In genomic region chr12:121008347-121009098, GRCh38 we compare ENCODE assay signal across 19 cellular contexts. TPM values are rescaled to one million over a fixed set of nuclear protein-coding genes. Genes with fewer than 3 reads are reported as not detected.
DNase-seq lines count a peak whose midpoint lies in the region; FAIRE-seq and TF ChIP-seq lines count a peak whose summit lies in the region.
"Had no signal": no experiment of that assay in that cellular context is flagged by ENCODE, and none has a peak within 500 bp of the region (broad histone marks: within the 10 kb centered on the region; RNA-seq: fewer than 3 reads in every experiment).

No MANE protein-coding gene starts in this region.

- no peak for FAIRE-seq in bronchial epithelial cell (lab: Jason Lieb, UNC)
- FAIRE-seq: D721Med, GM12892, GM18507, HTR-8/SVneo had no signal

- H3K27me3 Mint-ChIP-seq in neural progenitor cell (ENCODE audit: insufficient read depth, low read depth) (peaks cover 2% of the 10 kb centered on the region), MCF 10A (ENCODE audit: insufficient read depth, unreplicated experiment) (no peaks in the 10 kb centered on the region)
- H3K27me3 Mint-ChIP-seq in activated naive CD8-positive, alpha-beta T cell treated with anti-CD3 and anti-CD28 coated beads for 36 hours = no peaks in the 10 kb centered on the region
- H3K27me3 Mint-ChIP-seq: B cell; CD4-positive, CD25-positive, alpha-beta regulatory T cell had no signal

- POLR2A ChIA-PET in MCF 10A (lab: Yijun Ruan, JAX) = no interaction called here

- H3K36me3 Mint-ChIP-seq in neural progenitor cell (peaks cover 7% of the 10 kb centered on the region), MCF 10A (ENCODE audit: insufficient read depth, unreplicated experiment) (peaks cover 58% of the 10 kb centered on the region)
- peaks cover 20% of the 10 kb centered on the region for H3K36me3 Mint-ChIP-seq in activated naive CD8-positive, alpha-beta T cell treated with anti-CD3 and anti-CD28 coated beads for 36 hours

- DNase-seq in ELF-1 (ENCODE audit: low read depth, low spot score) = peak; percentile 58
- DNase-seq in bronchial epithelial cell (ENCODE audit: low read depth) = peak; percentile 25
- no peak for DNase-seq in neural progenitor cell (ENCODE audit: low spot score)
- no peak for DNase-seq in activated naive CD8-positive, alpha-beta T cell treated with anti-CD3 and anti-CD28 coated beads for 36 hours
- DNase-seq in NCI-H1436 (lab: John Stamatoyannopoulos, UW) = no peak
- DNase-seq in MCF 10A (ENCODE audit: unreplicated experiment) = no peak
- DNase-seq: Caco-2; CD4-positive, CD25-positive, alpha-beta regulatory T cell; GDM1; GOT3; H7; IMR-90 had no signal

- no peaks in the 10 kb centered on the region for H3K4me1 ChIP-seq in neural progenitor cell
- H3K4me1 ChIP-seq: Caco-2 had no signal

- no peaks in the 10 kb centered on the region for H3F3A ChIP-seq in neural progenitor cell (ENCODE audit: low read depth)

- no peak overlapping the region for H3K4me2 ChIP-seq in neural progenitor cell

- no peaks in the 10 kb centered on the region for H3K9me3 Mint-ChIP-seq in neural progenitor cell
- H3K9me3 Mint-ChIP-seq in activated naive CD8-positive, alpha-beta T cell treated with anti-CD3 and anti-CD28 coated beads for 36 hours = no peaks in the 10 kb centered on the region
- no peaks in the 10 kb centered on the region for H3K9me3 Mint-ChIP-seq in MCF 10A (ENCODE audit: unreplicated experiment)
- H3K9me3 Mint-ChIP-seq: CD4-positive, CD25-positive, alpha-beta regulatory T cell had no signal

- no peak overlapping the region for H3K9ac ChIP-seq in neural progenitor cell

- no peak overlapping the region for H3K27ac ChIP-seq in neural progenitor cell

- CTCF ChIA-PET in MCF 10A (lab: Yijun Ruan, JAX) = interaction anchor here (0.6 to 0.8 kb wide), 3 partner anchors 17 to 201 kb away, joined by 3 to 6 read pairs (median 4); no protein-coding TSS in a partner anchor

- H3K27ac Mint-ChIP-seq in neural progenitor cell (peak overlapping the region; percentile 69), MCF 10A (ENCODE audit: low read depth, unreplicated experiment) (no peak overlapping the region)
- H3K27ac Mint-ChIP-seq in activated naive CD8-positive, alpha-beta T cell treated with anti-CD3 and anti-CD28 coated beads for 36 hours = no peak overlapping the region
- H3K27ac Mint-ChIP-seq: B cell; CD4-positive, CD25-positive, alpha-beta regulatory T cell had no signal

- no peaks in the 10 kb centered on the region for H4K20me1 ChIP-seq in neural progenitor cell (ENCODE audit: low read depth)

- no peaks in the 10 kb centered on the region for H3K79me2 ChIP-seq in neural progenitor cell (ENCODE audit: low read depth)

- no peaks in the 10 kb centered on the region for H3K4me1 Mint-ChIP-seq in neural progenitor cell
- peaks cover 7% of the 10 kb centered on the region for H3K4me1 Mint-ChIP-seq in activated naive CD8-positive, alpha-beta T cell treated with anti-CD3 and anti-CD28 coated beads for 36 hours
- no peaks in the 10 kb centered on the region for H3K4me1 Mint-ChIP-seq in MCF 10A (ENCODE audit: insufficient read depth, unreplicated experiment)
- H3K4me1 Mint-ChIP-seq: B cell had no signal

- BruUV-seq in MCF 10A (replicated peaks; lab: Mats Ljungman, UMichigan) = no TSS peak

- H2AFZ ChIP-seq in neural progenitor cell (replicated peaks) = no peak overlapping the region

- TF ChIP-seq CTCF in bronchial epithelial cell (IDR thresholded peaks at IDR 0.05; ENCODE audit: insufficient read depth, low read length, severe bottlenecking) (no peak), neural progenitor cell (IDR thresholded peaks at IDR 0.05) (no peak), MCF 10A (IDR thresholded peaks at IDR 0.05; ENCODE audit: unreplicated experiment) (no peak)

- H3K4me3 Mint-ChIP-seq in neural progenitor cell (no peak overlapping the region), MCF 10A (ENCODE audit: unreplicated experiment) (no peak overlapping the region)
- H3K4me3 Mint-ChIP-seq in activated naive CD8-positive, alpha-beta T cell treated with anti-CD3 and anti-CD28 coated beads for 36 hours = no peak overlapping the region
- H3K4me3 Mint-ChIP-seq: B cell had no signal

- no peak overlapping the region for H3K4me3 ChIP-seq in bronchial epithelial cell (ENCODE audit: low read depth, low read length)
- H3K4me3 ChIP-seq in neural progenitor cell = no peak overlapping the region
- H3K4me3 ChIP-seq: BLaER1 treated with 17β-estradiol and CSF1 and Interleukin-3, amounts not matched to agents 10 nM and 100 nM had no signal

- H3K9me3 ChIP-seq in neural progenitor cell (ENCODE audit: low read depth) = no peaks in the 10 kb centered on the region
- H3K9me3 ChIP-seq: BLaER1 treated with 17β-estradiol and CSF1 and Interleukin-3, amounts not matched to agents 10 nM and 100 nM; Caco-2 had no signal

- no peaks in the 10 kb centered on the region for H3K27me3 ChIP-seq in bronchial epithelial cell (ENCODE audit: control insufficient read depth, insufficient read depth, low read length)
- no peaks in the 10 kb centered on the region for H3K27me3 ChIP-seq in neural progenitor cell
- H3K27me3 ChIP-seq: BLaER1 treated with 17β-estradiol and CSF1 and Interleukin-3, amounts not matched to agents 10 nM and 100 nM had no signal

- intact Hi-C loops in MCF 10A (cut with micrococcal nuclease) = loop anchor here (2.0 to 5.0 kb wide), 3 partner anchors 54 to 426 kb away; no protein-coding TSS in a partner anchor

- H3K36me3 ChIP-seq in bronchial epithelial cell (ENCODE audit: control insufficient read depth, insufficient read depth, low read length) = peaks cover 15% of the 10 kb centered on the region
- H3K36me3 ChIP-seq in neural progenitor cell = no peaks in the 10 kb centered on the region

RNA-seq across cellular contexts. Expression of gene C12orf43, which starts 7.8 kb away (rescaled TPM):
- total RNA-seq in bronchial epithelial cell (6.3 and 15.1 TPM in 2 replicates), neural progenitor cell (ENCODE audit: low replicate concordance) (12.8 and 18.8 TPM in 2 replicates), MCF 10A (2022) (15.5 and 18.9 TPM in 2 replicates)
- total RNA-seq in activated naive CD8-positive, alpha-beta T cell treated with anti-CD3 and anti-CD28 coated beads for 36 hours = 10 to 100 TPM; 32.4 to 35.8 TPM

RNA-seq across cellular contexts. Expression of gene HNF1A, which starts 30.2 kb away (rescaled TPM):
- total RNA-seq in bronchial epithelial cell (not detected in 2 replicates), neural progenitor cell (ENCODE audit: low replicate concordance) (not detected in 2 replicates), MCF 10A (2022) (not detected in 2 replicates)
- total RNA-seq in activated naive CD8-positive, alpha-beta T cell treated with anti-CD3 and anti-CD28 coated beads for 36 hours = not detected
- total RNA-seq: A172; B cell; CD4-positive, CD25-positive, alpha-beta regulatory T cell; H7 had no signal

RNA-seq across cellular contexts. Expression of gene OASL, which starts 30.5 kb away (rescaled TPM):
- total RNA-seq in bronchial epithelial cell (0.79 and 7.9 TPM in 2 replicates), neural progenitor cell (ENCODE audit: low replicate concordance) (not detected in 2 replicates), MCF 10A (2022) (0.29 and 0.47 TPM in 2 replicates)
- total RNA-seq in activated naive CD8-positive, alpha-beta T cell treated with anti-CD3 and anti-CD28 coated beads for 36 hours = 10 to 100 TPM; 16.9 to 17.2 TPM
- total RNA-seq: H7 had no signal

Comparison
In these comparisons a context has a peak if more than half of its experiments do, and no peak if none do; other contexts are left out.
1. DNase-seq: peak in ELF-1 (single experiment) and bronchial epithelial cell (single experiment); none in neural progenitor cell (single experiment), activated naive CD8-positive, alpha-beta T cell treated with anti-CD3 and anti-CD28 coated beads for 36 hours (single experiment), NCI-H1436 (single experiment) and MCF 10A (single experiment).